ENCODE assay signal across 1 cellular context in the genomic region with DNA sequence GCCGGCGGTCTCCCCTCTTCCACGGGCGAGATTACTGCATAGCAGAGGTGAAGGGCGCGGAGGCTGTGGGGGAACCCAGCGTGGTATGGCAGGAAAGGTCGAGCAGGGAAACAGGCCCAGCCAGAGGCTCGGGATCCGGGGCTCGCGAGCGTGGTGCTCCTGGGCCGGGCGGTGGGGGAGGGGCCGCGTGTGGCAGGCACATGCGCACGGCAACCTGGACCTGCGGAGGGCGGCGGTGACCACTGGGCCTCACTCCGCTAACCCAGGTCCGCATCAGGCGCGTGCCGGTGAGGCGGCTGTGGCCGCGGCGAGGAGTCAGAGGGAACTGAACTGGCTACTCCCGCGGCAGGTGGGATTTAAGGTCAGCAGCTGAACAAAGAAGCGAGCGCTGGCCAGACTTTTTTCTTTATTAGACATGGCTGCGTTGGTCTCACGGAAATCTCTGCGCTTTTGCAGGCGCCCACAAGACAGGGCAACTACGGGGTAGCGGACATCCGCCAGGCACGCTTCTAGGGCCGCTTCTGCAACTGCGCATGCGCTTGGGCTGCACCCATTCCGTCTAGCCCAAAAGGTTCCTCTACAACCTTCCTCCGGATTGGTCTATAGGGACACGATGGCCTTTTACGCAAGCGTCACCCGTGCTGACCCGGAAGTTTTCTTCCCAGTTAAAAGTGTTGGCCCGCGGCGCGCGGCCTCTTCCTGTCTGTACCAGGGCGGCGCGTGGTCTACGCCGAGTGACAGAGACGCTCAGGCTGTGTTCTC.
TF ChIP-seq lines count a peak whose summit lies in the region.

Gene RPS5 (plus strand): TSS at position 694 of the 762 bp plus-strand sequence. CDS start 869 bp downstream, outside the sequence.

TF ChIP-seq in HepG2, 621 proteins besides CTCF, POLR2A, EP300 and RAD21 (continued from another document and continues in another):
- TF ChIP-seq NFAT5 (CRISPR knock-in tag; IDR thresholded peaks at IDR 0.05) (peak; percentile 50), ZBTB7A (CRISPR knock-in tag; IDR thresholded peaks at IDR 0.05) (peak; percentile 58), MTA1 (CRISPR knock-in tag; IDR thresholded peaks at IDR 0.05; ENCODE audit: borderline replicate concordance) (peak; percentile 35; the same call in 1 of the 2 replicates), SMYD3 (CRISPR knock-in tag; IDR thresholded peaks at IDR 0.05) (no peak), ZNF598 (CRISPR knock-in tag; IDR thresholded peaks at IDR 0.05; ENCODE audit: borderline replicate concordance) (0 out of 2 replicates have a peak, but pooled peaks have one; percentile 28), CCAR2 (optimal IDR thresholded peaks at IDR 0.05; ENCODE audit: low read depth, low read length) (no peak), RXRB (CRISPR knock-in tag; IDR thresholded peaks at IDR 0.05; ENCODE audit: borderline replicate concordance) (peak; percentile 44), MAX (IDR thresholded peaks at IDR 0.05) (peak; percentile 96), PHF8 (CRISPR knock-in tag; IDR thresholded peaks at IDR 0.05) (peak; percentile 86), PATZ1 (CRISPR knock-in tag; IDR thresholded peaks at IDR 0.05) (0 out of 2 replicates have a peak, but pooled peaks have one; percentile 4), YY1 (IDR thresholded peaks at IDR 0.05; ENCODE audit: insufficient read depth, insufficient replicate concordance, low read depth, low read length) (peak; percentile 79), NFATC3 (CRISPR knock-in tag; IDR thresholded peaks at IDR 0.05) (0 out of 2 replicates have a peak, but pooled peaks have one; percentile 84), TFDP2 (CRISPR knock-in tag; IDR thresholded peaks at IDR 0.05) (peak; percentile 67), MEF2D (CRISPR knock-in tag; IDR thresholded peaks at IDR 0.05) (peak; percentile 40; the same call in 1 of the 2 replicates), HDAC1 (CRISPR knock-in tag; IDR thresholded peaks at IDR 0.05) (peak; percentile 52), ZNF776 (CRISPR knock-in tag; IDR thresholded peaks at IDR 0.05) (peak; percentile 96), HHEX (CRISPR knock-in tag; IDR thresholded peaks at IDR 0.05) (no peak), KLF13 (CRISPR knock-in tag; IDR thresholded peaks at IDR 0.05) (no peak), ZBTB46 (CRISPR knock-in tag; IDR thresholded peaks at IDR 0.05; ENCODE audit: borderline replicate concordance) (peak; percentile 96; the same call in 1 of the 2 replicates), NR2F6 (IDR thresholded peaks at IDR 0.05) (no peak; the same call in 1 of the 2 replicates), NR2F6 (CRISPR knock-in tag; IDR thresholded peaks at IDR 0.05) (peak; percentile 7; the same call in 1 of the 2 replicates), TBX2 (CRISPR knock-in tag; IDR thresholded peaks at IDR 0.05; ENCODE audit: borderline replicate concordance) (peak; percentile 60), ZNF574 (CRISPR knock-in tag; IDR thresholded peaks at IDR 0.05) (peak; percentile 92), ZNF619 (CRISPR knock-in tag; IDR thresholded peaks at IDR 0.05) (no peak), PCBP1 (IDR thresholded peaks at IDR 0.05; ENCODE audit: borderline replicate concordance, low read depth, low read length) (0 out of 2 replicates have a peak, but pooled peaks have one; percentile 56), ZBTB7B (CRISPR knock-in tag; IDR thresholded peaks at IDR 0.05) (no peak), U2AF1 (optimal IDR thresholded peaks at IDR 0.05; ENCODE audit: low read depth, low read length) (peak; percentile 46), CENPX (CRISPR knock-in tag; IDR thresholded peaks at IDR 0.05) (no peak), ZNF121 (CRISPR knock-in tag; IDR thresholded peaks at IDR 0.05) (no peak), NR2F1 (CRISPR knock-in tag; IDR thresholded peaks at IDR 0.05) (0 out of 4 replicates have a peak, but pooled peaks of 1 of the 2 experiments have one; percentile 6), KDM1A (CRISPR knock-in tag; IDR thresholded peaks at IDR 0.05) (no peak), ZSCAN9 (CRISPR knock-in tag; IDR thresholded peaks at IDR 0.05; ENCODE audit: borderline replicate concordance) (peak; percentile 18; the same call in 1 of the 2 replicates), CCDC6 (CRISPR knock-in tag; IDR thresholded peaks at IDR 0.05) (peak; percentile 36; the same call in 1 of the 2 replicates), ZNF746 (CRISPR knock-in tag; IDR thresholded peaks at IDR 0.05) (peak; percentile 52), ZNF296 (CRISPR knock-in tag; conservative IDR thresholded peaks at IDR 0.05) (no peak), ARNT2 (CRISPR knock-in tag; IDR thresholded peaks at IDR 0.05; ENCODE audit: low read depth) (peak; percentile 76), NFIC (IDR thresholded peaks at IDR 0.05; ENCODE audit: low read length) (no peak), ZNF747 (CRISPR knock-in tag; IDR thresholded peaks at IDR 0.05; ENCODE audit: borderline replicate concordance) (peak; percentile 56), ETV5 (CRISPR knock-in tag; IDR thresholded peaks at IDR 0.05; ENCODE audit: borderline replicate concordance) (peak; percentile 56)
- TF ChIP-seq, protein P1, sequence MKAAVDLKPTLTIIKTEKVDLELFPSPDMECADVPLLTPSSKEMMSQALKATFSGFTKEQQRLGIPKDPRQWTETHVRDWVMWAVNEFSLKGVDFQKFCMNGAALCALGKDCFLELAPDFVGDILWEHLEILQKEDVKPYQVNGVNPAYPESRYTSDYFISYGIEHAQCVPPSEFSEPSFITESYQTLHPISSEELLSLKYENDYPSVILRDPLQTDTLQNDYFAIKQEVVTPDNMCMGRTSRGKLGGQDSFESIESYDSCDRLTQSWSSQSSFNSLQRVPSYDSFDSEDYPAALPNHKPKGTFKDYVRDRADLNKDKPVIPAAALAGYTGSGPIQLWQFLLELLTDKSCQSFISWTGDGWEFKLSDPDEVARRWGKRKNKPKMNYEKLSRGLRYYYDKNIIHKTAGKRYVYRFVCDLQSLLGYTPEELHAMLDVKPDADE (CRISPR knock-in tag; IDR thresholded peaks at IDR 0.05), result no peak
- TF ChIP-seq, protein P2, sequence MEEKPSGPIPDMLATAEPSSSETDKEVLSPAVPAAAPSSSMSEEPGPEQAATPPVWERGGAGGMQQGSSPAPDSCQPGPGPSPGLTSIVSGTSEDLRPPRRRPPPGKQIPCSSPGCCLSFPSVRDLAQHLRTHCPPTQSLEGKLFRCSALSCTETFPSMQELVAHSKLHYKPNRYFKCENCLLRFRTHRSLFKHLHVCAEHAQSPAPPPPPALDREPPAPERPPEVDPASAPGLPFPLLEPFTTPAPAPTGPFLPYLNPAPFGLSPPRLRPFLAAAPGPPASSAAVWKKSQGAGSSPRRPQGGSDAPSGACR (CRISPR knock-in tag; IDR thresholded peaks at IDR 0.05), result 0 out of 2 replicates have a peak, but pooled peaks have one; percentile 38
- TF ChIP-seq, protein P3, sequence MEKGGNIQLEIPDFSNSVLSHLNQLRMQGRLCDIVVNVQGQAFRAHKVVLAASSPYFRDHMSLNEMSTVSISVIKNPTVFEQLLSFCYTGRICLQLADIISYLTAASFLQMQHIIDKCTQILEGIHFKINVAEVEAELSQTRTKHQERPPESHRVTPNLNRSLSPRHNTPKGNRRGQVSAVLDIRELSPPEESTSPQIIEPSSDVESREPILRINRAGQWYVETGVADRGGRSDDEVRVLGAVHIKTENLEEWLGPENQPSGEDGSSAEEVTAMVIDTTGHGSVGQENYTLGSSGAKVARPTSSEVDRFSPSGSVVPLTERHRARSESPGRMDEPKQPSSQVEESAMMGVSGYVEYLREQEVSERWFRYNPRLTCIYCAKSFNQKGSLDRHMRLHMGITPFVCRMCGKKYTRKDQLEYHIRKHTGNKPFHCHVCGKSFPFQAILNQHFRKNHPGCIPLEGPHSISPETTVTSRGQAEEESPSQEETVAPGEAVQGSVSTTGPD (CRISPR knock-in tag; IDR thresholded peaks at IDR 0.05), result no peak
- TF ChIP-seq, protein P4, sequence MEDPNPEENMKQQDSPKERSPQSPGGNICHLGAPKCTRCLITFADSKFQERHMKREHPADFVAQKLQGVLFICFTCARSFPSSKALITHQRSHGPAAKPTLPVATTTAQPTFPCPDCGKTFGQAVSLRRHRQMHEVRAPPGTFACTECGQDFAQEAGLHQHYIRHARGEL (CRISPR knock-in tag; IDR thresholded peaks at IDR 0.05), result no peak
